26 cellular contexts compared by ENCODE assay signal in the genomic region with DNA sequence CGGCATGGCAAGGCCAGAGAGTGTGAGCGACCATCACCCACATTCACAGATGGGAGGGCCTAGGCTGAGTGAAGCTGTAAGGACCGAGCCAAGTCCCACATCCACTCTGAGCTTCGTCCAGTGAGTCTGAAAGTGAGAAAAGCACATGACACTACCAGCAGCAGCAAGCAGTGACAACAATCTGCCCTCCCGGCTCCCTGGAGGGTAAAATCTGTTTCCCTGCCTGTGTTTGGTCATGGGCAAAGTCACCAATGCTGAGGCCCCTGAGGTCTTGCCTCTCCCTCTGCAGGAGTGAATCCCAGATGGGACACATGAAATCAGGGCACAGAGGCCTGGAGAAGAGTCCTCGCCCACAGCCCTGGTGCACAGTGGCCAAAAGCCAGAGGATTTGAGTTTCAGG. TPM values are rescaled to one million over a fixed set of nuclear protein-coding genes. Genes with fewer than 3 reads are reported as not detected.
DNase-seq lines count a peak whose midpoint lies in the region; ATAC-seq and TF ChIP-seq lines count a peak whose summit lies in the region.
"Had no signal": no experiment of that assay in that cellular context is flagged by ENCODE, and none has a peak within 500 bp of the region (broad histone marks: within the 10 kb centered on the region; RNA-seq: fewer than 3 reads in every experiment).

No MANE protein-coding gene starts in this region.

- H2BK12ac ChIP-seq in mesenchymal stem cell (ENCODE audit: low read length in 2 of 2), result no peak overlapping the region

- peaks cover 13% of the 10 kb centered on the region for H3K4me1 ChIP-seq in BLaER1
- no peaks in the 10 kb centered on the region for H3K4me1 ChIP-seq in endodermal cell (ENCODE audit: control insufficient read depth, insufficient read depth, low read length)
- H3K4me1 ChIP-seq in mesenchymal stem cell (ENCODE audit: control insufficient read depth, insufficient read depth, low read depth, low read length), result no peaks in the 10 kb centered on the region
- H3K4me1 ChIP-seq in mucosa of descending colon (ENCODE audit: low read depth), result no peaks in the 10 kb centered on the region
- H3K4me1 ChIP-seq: A549, SJSA1 had no signal

- H2BK120ac ChIP-seq in mesenchymal stem cell (ENCODE audit: low read depth, low read length), result no peak overlapping the region

- H3K27ac ChIP-seq in BLaER1, result peak overlapping the region; percentile 26; the same call in 1 of the 2 replicates
- H3K27ac ChIP-seq in endodermal cell (ENCODE audit: low read depth, low read length), result no peak overlapping the region
- H3K27ac ChIP-seq in mesenchymal stem cell (ENCODE audit: low read length, poor library complexity, severe bottlenecking), result no peak overlapping the region
- H3K27ac ChIP-seq: A549, GM23248, PC-9, SJSA1 had no signal

- H3K36me3 Mint-ChIP-seq in endodermal cell (ENCODE audit: low read depth), result no peaks in the 10 kb centered on the region

- no peak overlapping the region for H4K8ac ChIP-seq in mesenchymal stem cell (ENCODE audit: low read length)

- H3K9me3 Mint-ChIP-seq in endodermal cell, result peaks cover 25% of the 10 kb centered on the region

- H3K36me3 ChIP-seq in BLaER1 (no peaks in the 10 kb centered on the region), endodermal cell (ENCODE audit: control insufficient read depth, insufficient read depth, low read length) (no peaks in the 10 kb centered on the region), mesenchymal stem cell (ENCODE audit: control insufficient read depth in 1 of 2, insufficient read depth in 2 of 2, low read depth in 1 of 2, low read length in 2 of 2) (no peaks in the 10 kb centered on the region), mucosa of descending colon (ENCODE audit: low read depth) (no peaks in the 10 kb centered on the region)
- H3K36me3 ChIP-seq: SJSA1 had no signal

- in situ Hi-C loops in G401 (cut with HindIII; ENCODE audit: low sequenced_read_pairs), result no loop called here

- H3K18ac ChIP-seq in mesenchymal stem cell (ENCODE audit: low read depth in 1 of 2, low read length in 2 of 2), result no peak overlapping the region

- H3K4me1 Mint-ChIP-seq in endodermal cell, result no peaks in the 10 kb centered on the region
- H3K4me1 Mint-ChIP-seq: B cell had no signal

- TF ChIP-seq CTCF in endodermal cell (conservative IDR thresholded peaks at IDR 0.05), result no peak
- no peak for TF ChIP-seq CTCF in mucosa of descending colon (IDR thresholded peaks at IDR 0.05)

- H3K27me3 Mint-ChIP-seq in endodermal cell (ENCODE audit: insufficient read depth), result peaks cover 16% of the 10 kb centered on the region

- H3K4me2 ChIP-seq in BLaER1 (peak overlapping the region; percentile 21), mesenchymal stem cell (ENCODE audit: low read length, poor library complexity, severe bottlenecking) (no peak overlapping the region)
- H3K4me2 ChIP-seq: A549, PC-9 had no signal

- H3K9me3 ChIP-seq in BLaER1 (peaks cover 83% of the 10 kb centered on the region), endodermal cell (ENCODE audit: control insufficient read depth, low read length) (no peaks in the 10 kb centered on the region), mesenchymal stem cell (ENCODE audit: control insufficient read depth, low read length) (peaks cover 10% of the 10 kb centered on the region), mucosa of descending colon (peaks cover 5% of the 10 kb centered on the region)

- H4K20me1 ChIP-seq in BLaER1, result no peaks in the 10 kb centered on the region

- no peaks in the 10 kb centered on the region for H3K27me3 ChIP-seq in BLaER1
- no peaks in the 10 kb centered on the region for H3K27me3 ChIP-seq in endodermal cell (ENCODE audit: control insufficient read depth, insufficient read depth, low read length, poor library complexity, severe bottlenecking)
- peaks cover 0 to 8% of the 10 kb centered on the region in 2 experiments for H3K27me3 ChIP-seq in mesenchymal stem cell (ENCODE audit: control insufficient read depth in 1 of 2, insufficient read depth in 1 of 2, low read length in 2 of 2)
- H3K27me3 ChIP-seq: SJSA1 had no signal

- WGBS in endodermal cell (ENCODE audit: insufficient coverage in 1 of 2, insufficient read length in 1 of 2), 2 experiments, result 89 to 90% methylated on average over 6 of the region's 6 CpGs
- WGBS in mesenchymal stem cell, result 63% methylated on average over 6 of the region's 6 CpGs

- H2AK5ac ChIP-seq in mesenchymal stem cell (ENCODE audit: low read length, severe bottlenecking), result no peak overlapping the region

- H3K4ac ChIP-seq in mesenchymal stem cell (ENCODE audit: low read depth in 1 of 2, low read length in 2 of 2), result no peak overlapping the region

- H3K27ac Mint-ChIP-seq in endodermal cell, result no peak overlapping the region
- H3K27ac Mint-ChIP-seq: B cell had no signal

- H3K4me3 ChIP-seq in BLaER1, result no peak overlapping the region
- no peak overlapping the region for H3K4me3 ChIP-seq in endodermal cell (ENCODE audit: low read length)
- no peak overlapping the region for H3K4me3 ChIP-seq in mesenchymal stem cell (ENCODE audit: insufficient read depth in 1 of 2, low read depth in 1 of 2, low read length in 2 of 2)
- H3K4me3 ChIP-seq in mucosa of descending colon, result no peak overlapping the region
- H3K4me3 ChIP-seq: A549, GM23248, K562, PC-9, SJSA1 had no signal

- H3K4me3 Mint-ChIP-seq in endodermal cell, result no peak overlapping the region
- H3K4me3 Mint-ChIP-seq: B cell had no signal

- H3K14ac ChIP-seq in mesenchymal stem cell (ENCODE audit: low read length in 2 of 2), result no peak overlapping the region

- peak; percentile 36 for DNase-seq in G401 (ENCODE audit: low spot score)
- DNase-seq in endodermal cell, result peak; percentile 26
- DNase-seq in posterior vena cava (ENCODE audit: low spot score), result peak; percentile 29
- no peak for DNase-seq in mesenchymal stem cell
- no peak for DNase-seq in NCI-H1417 (lab: John Stamatoyannopoulos, UW)
- DNase-seq in stimulated activated CD4-positive, alpha-beta T cell treated with anti-CD3 and anti-CD28 coated beads, Interleukin-4, amount 100 ng/mL, for 1 hour, result no peak
- no peak for DNase-seq in mucosa of descending colon
- DNase-seq: DMS153, DND-41, GM23248, H7, Kasumi-1, NCI-H1092 treated with DMSO at 0.1 percent for 48 hours, NCI-H1436 treated with DMSO at 0.1 percent for 48 hours, NCI-H187 treated with DMSO at 0.1 percent for 48 hours, NCI-H2107, NCI-H446, NCI-H524 treated with DMSO at 0.1 percent for 48 hours, NCI-H774, PC-9, Right ventricle myocardium superior had no signal

- H2AFZ ChIP-seq in mesenchymal stem cell (ENCODE audit: low read depth, low read length), result no peak overlapping the region
- H2AFZ ChIP-seq: GM23248, PC-9 had no signal

- no peak overlapping the region for H4K91ac ChIP-seq in mesenchymal stem cell (ENCODE audit: low read length)

- ATAC-seq in mucosa of descending colon, result no peak
- ATAC-seq: A549, K562 had no signal

- H3K79me1 ChIP-seq in mesenchymal stem cell (replicated peaks; ENCODE audit: low read length, poor library complexity, severe bottlenecking), result no peaks in the 10 kb centered on the region

- no peak overlapping the region for H3K9ac ChIP-seq in BLaER1
- no peak overlapping the region for H3K9ac ChIP-seq in endodermal cell (ENCODE audit: extremely low read depth, low read length, poor library complexity, severe bottlenecking)
- no peak overlapping the region for H3K9ac ChIP-seq in mesenchymal stem cell (ENCODE audit: low read length)
- H3K9ac ChIP-seq: GM23248 had no signal

- no peak overlapping the region for H2BK15ac ChIP-seq in mesenchymal stem cell (ENCODE audit: low read depth, poor library complexity, severe bottlenecking)

- no peak overlapping the region for H2BK5ac ChIP-seq in mesenchymal stem cell (ENCODE audit: low read depth, low read length, poor library complexity, severe bottlenecking)

- H3K23ac ChIP-seq in mesenchymal stem cell (ENCODE audit: low read length in 2 of 2), result no peak overlapping the region

- intact Hi-C loops in posterior vena cava (cut with DNase I), result no loop called here
- intact Hi-C loops in mucosa of descending colon (cut with DNase I, micrococcal nuclease), result no loop called here

RNA-seq across cellular contexts. Expression of gene CST7, which starts 6.4 kb away (rescaled TPM):
- total RNA-seq in G401 (2014; rRNA removed; shearing (Covaris generic)), result not detected in 2 replicates
- total RNA-seq in endodermal cell (not detected), posterior vena cava (1 to 10 TPM; 2.5 to 3.4 TPM), mucosa of descending colon (1 to 10 TPM; 1.4 to 2.3 (median 1.7) TPM)
- not detected for polyA plus RNA-seq in endodermal cell (2013, experiment 1 of 2)
- not detected for polyA plus RNA-seq in endodermal cell (2013, experiment 2 of 2)
- not detected for polyA plus RNA-seq in mesenchymal stem cell (2013, experiment 1 of 2)
- polyA plus RNA-seq in mesenchymal stem cell (2013, experiment 2 of 2), result not detected
- total RNA-seq: GM23248, H7, K562, PC-9, SJSA1 had no signal
- polyA plus RNA-seq: A549, GM23248, K562 had no signal

RNA-seq across cellular contexts. Expression of gene APMAP, which starts 49.9 kb away (rescaled TPM):
- total RNA-seq in G401 (2014; rRNA removed; shearing (Covaris generic)), result 94.6 and 98.6 TPM in 2 replicates
- total RNA-seq in endodermal cell (10 to 100 TPM; 60.2 to 65.6 TPM), posterior vena cava (10 to 100 TPM; 32.7 to 45.6 TPM), mucosa of descending colon (10 to 100 TPM; 46.3 to 51.5 (median 47.3) TPM)
- 76.8 TPM for polyA plus RNA-seq in endodermal cell (2013, experiment 1 of 2)
- polyA plus RNA-seq in endodermal cell (2013, experiment 2 of 2), result 70.0 TPM
- 103 TPM for polyA plus RNA-seq in mesenchymal stem cell (2013, experiment 1 of 2)
- polyA plus RNA-seq in mesenchymal stem cell (2013, experiment 2 of 2), result 103 TPM

Comparison
In these comparisons a context has a peak if more than half of its experiments do, and no peak if none do; other contexts are left out.
1. DNase-seq: peak in G401 (single experiment), endodermal cell (single experiment) and posterior vena cava (single experiment); none in mesenchymal stem cell (single experiment), NCI-H1417 (0 of 3), stimulated activated CD4-positive, alpha-beta T cell treated with anti-CD3 and anti-CD28 coated beads, Interleukin-4, amount 100 ng/mL, for 1 hour (single experiment) and mucosa of descending colon (0 of 3).